1 cellular context compared by ENCODE assay signal in genomic region chr2:73887596-73888353, GRCh38. TPM values are rescaled to one million over a fixed set of nuclear protein-coding genes. Genes with fewer than 3 reads are reported as not detected.
"Had no signal": no experiment of that assay in that cellular context is flagged by ENCODE, and none has a peak within 500 bp of the region (broad histone marks: within the 10 kb centered on the region; RNA-seq: fewer than 3 reads in every experiment).

No MANE protein-coding gene starts in this region.

RNA-seq across cellular contexts. Expression of gene ACTG2, which starts 5.0 kb away (rescaled TPM):
- total RNA-seq: neural crest cell had no signal
